1 cellular context compared by ENCODE assay signal in genomic region chr14:65482769-65483438, GRCh38.
TF ChIP-seq lines count a peak whose summit lies in the region.

No MANE protein-coding gene starts in this region.

TF ChIP-seq in H1, 55 proteins besides CTCF, POLR2A, EP300 and RAD21 (continued from another document):
- TF ChIP-seq NANOG (IDR thresholded peaks at IDR 0.05; ENCODE audit: insufficient read depth, low read depth, low read length, poor library complexity, severe bottlenecking) = no peak
- no peak for TF ChIP-seq JUND (IDR thresholded peaks at IDR 0.05; ENCODE audit: low read length)
- TF ChIP-seq SUZ12 (IDR thresholded peaks at IDR 0.05; ENCODE audit: low read length) = no peak
TF ChIP-seq in H1: peak in this region for 0.
